In the genomic region with DNA sequence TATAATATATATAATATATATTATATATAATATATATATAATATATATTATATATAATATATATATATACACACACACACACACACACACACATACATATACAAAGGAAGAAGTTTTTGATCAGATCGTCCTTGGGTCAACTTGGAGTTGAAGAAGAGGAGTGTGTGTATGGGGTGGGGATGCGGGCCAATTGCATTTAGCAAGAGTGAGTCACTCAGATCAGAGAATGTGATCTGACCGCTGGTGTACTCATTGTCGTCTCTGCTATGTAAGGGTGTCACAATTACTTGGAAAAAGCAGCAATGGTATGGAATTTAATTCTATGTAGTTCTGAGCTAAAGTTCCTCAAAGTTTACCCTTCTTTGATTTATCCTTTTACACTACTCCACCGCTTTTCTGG, we compare ENCODE assay signal across 1 cellular context.
TF ChIP-seq lines count a peak whose summit lies in the region.

No MANE protein-coding gene starts in this region.

TF ChIP-seq in IMR-90, 13 proteins besides CTCF, POLR2A, EP300 and RAD21:
- TF ChIP-seq, protein P1, sequence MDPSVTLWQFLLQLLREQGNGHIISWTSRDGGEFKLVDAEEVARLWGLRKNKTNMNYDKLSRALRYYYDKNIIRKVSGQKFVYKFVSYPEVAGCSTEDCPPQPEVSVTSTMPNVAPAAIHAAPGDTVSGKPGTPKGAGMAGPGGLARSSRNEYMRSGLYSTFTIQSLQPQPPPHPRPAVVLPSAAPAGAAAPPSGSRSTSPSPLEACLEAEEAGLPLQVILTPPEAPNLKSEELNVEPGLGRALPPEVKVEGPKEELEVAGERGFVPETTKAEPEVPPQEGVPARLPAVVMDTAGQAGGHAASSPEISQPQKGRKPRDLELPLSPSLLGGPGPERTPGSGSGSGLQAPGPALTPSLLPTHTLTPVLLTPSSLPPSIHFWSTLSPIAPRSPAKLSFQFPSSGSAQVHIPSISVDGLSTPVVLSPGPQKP (IDR thresholded peaks at IDR 0.05; ENCODE audit: borderline replicate concordance, low read depth, low read length) = no peak
- TF ChIP-seq MXI1 (IDR thresholded peaks at IDR 0.05; ENCODE audit: borderline replicate concordance, low read depth, low read length) (no peak), SMC3 (IDR thresholded peaks at IDR 0.05; ENCODE audit: low read depth, low read length) (no peak), FOS (IDR thresholded peaks at IDR 0.05; ENCODE audit: low read depth, low read length) (peak; percentile 76), CEBPB (IDR thresholded peaks at IDR 0.05; ENCODE audit: low read depth, low read length) (peak; percentile 92), RCOR1 (IDR thresholded peaks at IDR 0.05; ENCODE audit: insufficient replicate concordance, low read length) (peak; percentile 38), MAZ (IDR thresholded peaks at IDR 0.05; ENCODE audit: borderline replicate concordance, low read depth, low read length) (no peak), BHLHE40 (IDR thresholded peaks at IDR 0.05; ENCODE audit: low read depth, low read length) (peak; percentile 10; the same call in 1 of the 2 replicates)
